ENCODE assay signal across 16 cellular contexts in the genomic region with DNA sequence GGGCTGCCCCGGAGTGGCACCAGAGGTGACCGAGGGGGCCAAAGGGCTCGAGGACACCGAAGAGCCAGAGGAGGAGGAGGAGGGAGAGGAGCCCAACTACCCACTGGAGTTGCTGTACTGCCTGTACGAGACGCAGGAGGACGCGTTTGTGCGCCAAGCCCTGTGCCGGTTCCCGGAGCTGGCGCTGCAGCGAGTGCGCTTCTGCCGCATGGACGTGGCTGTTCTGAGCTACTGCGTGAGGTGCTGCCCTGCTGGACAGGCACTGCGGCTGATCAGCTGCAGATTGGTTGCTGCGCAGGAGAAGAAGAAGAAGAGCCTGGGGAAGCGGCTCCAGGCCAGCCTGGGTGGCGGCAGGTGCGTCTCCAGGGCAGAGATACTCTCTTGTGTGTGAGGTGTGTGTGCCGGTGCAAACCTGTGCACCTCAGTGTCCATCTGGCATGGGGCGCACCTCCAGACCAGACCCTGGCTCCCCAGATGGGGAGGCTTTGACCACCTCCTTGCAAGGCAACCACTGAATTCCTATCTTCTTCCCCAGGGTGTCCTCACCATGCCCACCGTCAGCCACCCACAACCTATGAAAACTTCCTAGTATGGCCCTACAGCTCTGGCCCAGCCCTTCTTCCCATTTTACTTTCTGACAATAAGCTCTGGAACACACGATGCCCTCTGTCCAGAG. TPM values are rescaled to one million over a fixed set of nuclear protein-coding genes. Genes with fewer than 3 reads are reported as not detected.
A peak's percentile ranks its signal among the peaks of the same experiment; 100 is the strongest.
DNase-seq lines count a peak whose midpoint lies in the region; ATAC-seq lines count a peak whose summit lies in the region.
"Had no signal": no experiment of that assay in that cellular context is flagged by ENCODE, and none has a peak within 500 bp of the region (broad histone marks: within the 10 kb centered on the region; RNA-seq: fewer than 3 reads in every experiment).

No MANE protein-coding gene starts in this region.

- no peak for ATAC-seq in effector memory CD8-positive, alpha-beta T cell (replicated peaks)
- ATAC-seq in sciatic nerve (no peak), HG03469 (IDR thresholded peaks at IDR 0.05; ENCODE audit: unreplicated experiment) (no peak)
- ATAC-seq: GM12878 had no signal

- H3K4me3 Mint-ChIP-seq in T-helper 1 cell treated with Interleukin-12 subunit alpha and Interleukin-12 subunit beta and Interleukin-4 antibody, amounts not matched to agents 30 μg/mL and 1 μg/mL, for 36 hours, result peak overlapping the region; percentile 87
- H3K4me3 Mint-ChIP-seq in IgD-negative memory B cell, result peak overlapping the region; percentile 75 to 86 (median 80)
- peak overlapping the region; percentile 81 to 87 for H3K4me3 Mint-ChIP-seq in effector memory CD8-positive, alpha-beta T cell

- peak overlapping the region; percentile 62 for H3K27ac Mint-ChIP-seq in T-helper 1 cell treated with Interleukin-12 subunit alpha and Interleukin-12 subunit beta and Interleukin-4 antibody, amounts not matched to agents 30 μg/mL and 1 μg/mL, for 36 hours
- H3K27ac Mint-ChIP-seq in IgD-negative memory B cell, result peak overlapping the region in 2 of 3 donors; percentile 62 to 85
- peak overlapping the region in 1 of 2 donors; percentile 39 for H3K27ac Mint-ChIP-seq in effector memory CD8-positive, alpha-beta T cell

- H3K4me1 Mint-ChIP-seq in T-helper 1 cell treated with Interleukin-12 subunit alpha and Interleukin-12 subunit beta and Interleukin-4 antibody, amounts not matched to agents 30 μg/mL and 1 μg/mL, for 36 hours (ENCODE audit: low read depth), result peaks cover 43% of the 10 kb centered on the region
- H3K4me1 Mint-ChIP-seq in IgD-negative memory B cell, result peaks cover 9 to 15% (median 13%) of the 10 kb centered on the region in 3 donors
- peaks cover 35 to 44% of the 10 kb centered on the region in 2 donors for H3K4me1 Mint-ChIP-seq in effector memory CD8-positive, alpha-beta T cell (ENCODE audit: low read depth in 2 of 2)

- H3K27me3 Mint-ChIP-seq in T-helper 1 cell treated with Interleukin-12 subunit alpha and Interleukin-12 subunit beta and Interleukin-4 antibody, amounts not matched to agents 30 μg/mL and 1 μg/mL, for 36 hours (ENCODE audit: low read depth), result peaks cover 37% of the 10 kb centered on the region
- peaks cover 19% of the 10 kb centered on the region for H3K27me3 Mint-ChIP-seq in IgD-negative memory B cell
- peaks cover 7 to 26% of the 10 kb centered on the region in 2 donors for H3K27me3 Mint-ChIP-seq in effector memory CD8-positive, alpha-beta T cell

- DNase-seq in T-helper 1 cell (no peak), sciatic nerve (ENCODE audit: low spot score) (peak; percentile 51), EL (no peak), LoVo (ENCODE audit: low spot score) (no peak)
- DNase-seq in effector memory CD8-positive, alpha-beta T cell, result no peak
- DNase-seq: DMS79, HCEC 1CT, NCI-H1105 treated with DMSO at 0.1 percent for 48 hours, OCI-M1 had no signal

- intact Hi-C loops in sciatic nerve (cut with DNase I), result no loop called here

- peaks cover 3% of the 10 kb centered on the region for H3K9me3 Mint-ChIP-seq in T-helper 1 cell treated with Interleukin-12 subunit alpha and Interleukin-12 subunit beta and Interleukin-4 antibody, amounts not matched to agents 30 μg/mL and 1 μg/mL, for 36 hours
- H3K9me3 Mint-ChIP-seq in IgD-negative memory B cell, result no peaks in the 10 kb centered on the region
- no peaks in the 10 kb centered on the region for H3K9me3 Mint-ChIP-seq in effector memory CD8-positive, alpha-beta T cell

- H3K36me3 Mint-ChIP-seq in T-helper 1 cell treated with Interleukin-12 subunit alpha and Interleukin-12 subunit beta and Interleukin-4 antibody, amounts not matched to agents 30 μg/mL and 1 μg/mL, for 36 hours (ENCODE audit: low read depth), result peaks cover 43% of the 10 kb centered on the region
- peaks cover 1% of the 10 kb centered on the region for H3K36me3 Mint-ChIP-seq in IgD-negative memory B cell
- peaks cover 4% of the 10 kb centered on the region for H3K36me3 Mint-ChIP-seq in effector memory CD8-positive, alpha-beta T cell (ENCODE audit: insufficient read depth)

RNA-seq across cellular contexts. Expression of a gene that starts 3.4 kb away (rescaled TPM):
- 5.9 TPM for polyA plus RNA-seq in IgD-negative memory B cell
- 0.36 TPM for total RNA-seq in sciatic nerve
- total RNA-seq: bronchial epithelial cell, urinary bladder had no signal

RNA-seq across cellular contexts. Expression of a gene that starts 7.3 kb away (rescaled TPM):
- 6.1 TPM for polyA plus RNA-seq in IgD-negative memory B cell
- 60.3 TPM for total RNA-seq in sciatic nerve

RNA-seq across cellular contexts. Expression of a gene that starts 17.7 kb away (rescaled TPM):
- polyA plus RNA-seq in IgD-negative memory B cell, result not detected
- not detected for total RNA-seq in sciatic nerve
- total RNA-seq: bronchial epithelial cell, esophagus muscularis mucosa, GM12878, urinary bladder had no signal
- polyA plus RNA-seq: GM12878, urinary bladder had no signal

RNA-seq across cellular contexts. Expression of a gene that starts 26.0 kb away (rescaled TPM):
- polyA plus RNA-seq in IgD-negative memory B cell, result 1,305 TPM
- total RNA-seq in sciatic nerve, result 853 TPM

RNA-seq across cellular contexts. Expression of a gene that starts 32.2 kb away (rescaled TPM):
- polyA plus RNA-seq in IgD-negative memory B cell, result 233 TPM
- 344 TPM for total RNA-seq in sciatic nerve
